23 cellular contexts compared by ENCODE assay signal in the genomic region with DNA sequence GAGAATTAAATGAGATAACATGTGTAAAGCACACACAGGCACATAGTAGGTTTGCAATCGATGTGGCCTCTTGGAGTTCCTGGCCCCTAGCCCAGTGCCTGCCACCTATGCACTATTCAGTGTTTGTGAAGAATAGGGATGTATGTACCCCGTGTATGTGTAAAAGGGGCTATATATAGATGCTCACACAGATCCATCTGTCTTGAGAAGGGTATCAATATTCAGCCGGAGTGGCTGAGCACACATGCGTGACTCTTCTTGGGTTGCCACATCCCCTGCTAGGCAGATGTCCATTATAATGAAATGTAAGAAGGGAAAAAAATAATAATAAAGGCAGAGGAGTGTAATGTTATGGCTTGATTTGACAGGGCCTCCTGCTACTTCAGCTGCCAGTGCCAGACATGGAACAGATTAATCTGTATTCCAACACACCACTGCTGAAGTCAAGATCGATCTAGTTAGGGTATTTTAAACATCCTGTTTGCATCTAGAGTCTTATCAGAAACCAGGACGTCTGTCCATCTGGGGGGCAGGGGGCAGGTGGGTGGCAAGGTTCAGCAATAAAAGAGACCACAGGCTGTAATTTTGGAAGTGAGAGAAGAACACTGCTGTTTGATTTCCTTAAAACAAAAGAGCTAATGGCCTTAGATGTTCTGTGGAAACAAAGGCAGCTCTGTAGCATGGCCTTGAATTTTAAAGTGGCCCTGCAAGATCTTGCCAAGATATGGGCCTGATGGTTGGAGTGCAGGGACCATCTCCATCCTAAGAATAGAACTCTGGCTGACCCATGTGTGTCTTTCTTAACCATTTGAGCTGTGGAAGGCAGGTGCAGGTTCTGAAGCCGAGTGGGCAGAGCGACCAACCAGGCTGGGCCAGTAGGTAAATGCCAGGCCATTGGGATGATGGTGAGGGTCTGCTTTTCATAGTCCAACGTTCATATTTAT.
DNase-seq lines count a peak whose midpoint lies in the region; ATAC-seq, FAIRE-seq and TF ChIP-seq lines count a peak whose summit lies in the region.
"Had no signal": no experiment of that assay in that cellular context is flagged by ENCODE, and none has a peak within 500 bp of the region (broad histone marks: within the 10 kb centered on the region; RNA-seq: fewer than 3 reads in every experiment).

No MANE protein-coding gene starts in this region.

- no peak for ATAC-seq in K562
- no peak for ATAC-seq in GM19328 (IDR thresholded peaks at IDR 0.05; ENCODE audit: unreplicated experiment)
- ATAC-seq: HCT116 had no signal

- intact Hi-C loops in K562 (cut with micrococcal nuclease) = no loop called here

- H3K9me3 ChIP-seq in K562 (replicated peaks; ENCODE audit: control insufficient read depth, insufficient read depth, low read depth, low read length) = no peaks in the 10 kb centered on the region
- H3K9me3 ChIP-seq: Peyer's patch had no signal

- no peak for DNase-seq in activated naive CD4-positive, alpha-beta T cell treated with anti-CD3 and anti-CD28 coated beads, Interleukin-2, amount 10 ng/mL, durations not matched to agents 7 days and 5 days
- DNase-seq in activated naive CD4-positive, alpha-beta T cell treated with Interleukin-2 at 50 U/mL for 16 hours = no peak
- DNase-seq in K562 (ENCODE audit: extremely low read depth in 1 of 4, low spot score in 3 of 4) (no peak), progenitor cell of endocrine pancreas (ENCODE audit: low spot score, unreplicated experiment) (no peak), superior temporal gyrus (ENCODE audit: extremely low spot score) (peak; percentile 7), NCI-H82 (lab: John Stamatoyannopoulos, UW) (no peak)
- DNase-seq in stimulated activated CD4-positive, alpha-beta T cell treated with anti-CD3 and anti-CD28 coated beads, Interleukin-1b, Interleukin-23, amount 100 ng/mL, for 48 hours = no peak
- DNase-seq: 8988T; Calu3; CD8-positive, alpha-beta memory T cell; GDM1; NCI-H1105 treated with DMSO at 0.1 percent for 48 hours; NCI-H2081 treated with DMSO at 0.1 percent for 48 hours; NCI-H2227 treated with DMSO at 0.1 percent for 48 hours; NCI-H510A treated with DMSO at 0.1 percent for 48 hours; NCI-H748 treated with DMSO at 0.1 percent for 48 hours; NK-92 treated with Interleukin-12 subunit alpha and Interleukin-12 subunit beta, amount 100 ng/mL, for 24 hours; Peyer's patch; T-helper 1 cell had no signal

- BruUV-seq in K562 (replicated peaks; lab: Mats Ljungman, UMichigan) = no TSS peak

- H3K36me3 Mint-ChIP-seq in activated naive CD4-positive, alpha-beta T cell treated with anti-CD3 and anti-CD28 coated beads, Interleukin-2, amount 10 ng/mL, durations not matched to agents 7 days and 5 days = no peaks in the 10 kb centered on the region
- H3K36me3 Mint-ChIP-seq in progenitor cell of endocrine pancreas (ENCODE audit: insufficient read depth) = no peaks in the 10 kb centered on the region

- no peak overlapping the region for H3K27ac ChIP-seq in K562 (ENCODE audit: extremely low read depth, low read depth, low read length)
- H3K27ac ChIP-seq: C4-2B, Peyer's patch had no signal

- H3K9me3 Mint-ChIP-seq in activated naive CD4-positive, alpha-beta T cell treated with anti-CD3 and anti-CD28 coated beads, Interleukin-2, amount 10 ng/mL, durations not matched to agents 7 days and 5 days = no peaks in the 10 kb centered on the region
- H3K9me3 Mint-ChIP-seq in progenitor cell of endocrine pancreas (ENCODE audit: low read depth) = no peaks in the 10 kb centered on the region
- H3K9me3 Mint-ChIP-seq: CD8-positive, alpha-beta memory T cell had no signal

- H3K27me3 Mint-ChIP-seq in activated naive CD4-positive, alpha-beta T cell treated with anti-CD3 and anti-CD28 coated beads, Interleukin-2, amount 10 ng/mL, durations not matched to agents 7 days and 5 days = no peaks in the 10 kb centered on the region
- no peaks in the 10 kb centered on the region for H3K27me3 Mint-ChIP-seq in progenitor cell of endocrine pancreas

- in situ Hi-C loops in K562 (cut with MboI) = no loop called here

- H4K20me1 ChIP-seq in K562 (replicated peaks; ENCODE audit: control insufficient read depth, insufficient read depth, low read length) = no peaks in the 10 kb centered on the region

- H3K4me1 Mint-ChIP-seq in activated naive CD4-positive, alpha-beta T cell treated with anti-CD3 and anti-CD28 coated beads, Interleukin-2, amount 10 ng/mL, durations not matched to agents 7 days and 5 days = no peaks in the 10 kb centered on the region
- peaks cover 11% of the 10 kb centered on the region for H3K4me1 Mint-ChIP-seq in progenitor cell of endocrine pancreas (ENCODE audit: low read depth)

- no peaks in the 10 kb centered on the region for H3K27me3 ChIP-seq in K562 (ENCODE audit: control insufficient read depth in 2 of 2, insufficient read depth in 2 of 2, low read length in 2 of 2)
- H3K27me3 ChIP-seq: Peyer's patch had no signal

- H3K4me3 Mint-ChIP-seq in activated naive CD4-positive, alpha-beta T cell treated with anti-CD3 and anti-CD28 coated beads, Interleukin-2, amount 10 ng/mL, durations not matched to agents 7 days and 5 days = no peak overlapping the region
- H3K4me3 Mint-ChIP-seq in progenitor cell of endocrine pancreas (ENCODE audit: low read depth) = no peak overlapping the region
- H3K4me3 Mint-ChIP-seq: CD8-positive, alpha-beta memory T cell had no signal

- H3K9me1 ChIP-seq in K562 (ENCODE audit: control insufficient read depth, insufficient read depth, low read length) = no peaks in the 10 kb centered on the region

- H2AFZ ChIP-seq in K562 (ENCODE audit: low read depth, low read length) = no peak overlapping the region

- no peak for TF ChIP-seq EP300 in K562 (IDR thresholded peaks at IDR 0.05; ENCODE audit: low read length)

- H3K9ac ChIP-seq in K562 (ENCODE audit: insufficient read depth in 1 of 2, low read depth in 2 of 2, low read length in 2 of 2) = no peak overlapping the region

- H3K27ac Mint-ChIP-seq in activated naive CD4-positive, alpha-beta T cell treated with anti-CD3 and anti-CD28 coated beads, Interleukin-2, amount 10 ng/mL, durations not matched to agents 7 days and 5 days = peak overlapping the region; percentile 63
- H3K27ac Mint-ChIP-seq in progenitor cell of endocrine pancreas = peak overlapping the region; percentile 65

- CTCF ChIA-PET in activated naive CD4-positive, alpha-beta T cell treated with anti-CD3 and anti-CD28 coated beads, Interleukin-2, amount 10 ng/mL, durations not matched to agents 7 days and 5 days (lab: Charles Lee) = no interaction called here
- CTCF ChIA-PET in K562 (lab: Yijun Ruan, JAX; ENCODE audit: low intra/inter-chr PET ratio) = no interaction called here

- TF ChIP-seq POLR2A in K562 (conservative IDR thresholded peaks at IDR 0.05) = no peak

- no peak overlapping the region for H3K4me3 ChIP-seq in K562
- H3K4me3 ChIP-seq: Peyer's patch had no signal

- peaks cover 3% of the 10 kb centered on the region; the same call in 1 of the 3 replicates for H3K36me3 ChIP-seq in K562 (ENCODE audit: control insufficient read depth, insufficient read depth, low read length)
- H3K36me3 ChIP-seq: Peyer's patch had no signal

- H3K4me1 ChIP-seq in K562 (replicated peaks in 1 of 2; ENCODE audit: control insufficient read depth in 2 of 2, insufficient read depth in 2 of 2, low read length in 2 of 2) = peaks cover 7 to 8% of the 10 kb centered on the region in 2 experiments; a peak in 3 of 5 replicates
- H3K4me1 ChIP-seq: Peyer's patch had no signal

- FAIRE-seq in K562 (lab: Jason Lieb, UNC) = no peak
- FAIRE-seq: H1 had no signal

- H3K79me2 ChIP-seq in K562 (ENCODE audit: control insufficient read depth, insufficient read depth, low read length) = no peaks in the 10 kb centered on the region

- TF ChIP-seq CTCF in K562 (IDR thresholded peaks at IDR 0.05 in 2 of 3, conservative IDR thresholded peaks at IDR 0.05 in 1 of 3; ENCODE audit: insufficient read depth in 2 of 3, low read depth in 1 of 3, low read length in 3 of 3) = no peak
- TF ChIP-seq CTCF in progenitor cell of endocrine pancreas (IDR thresholded peaks at IDR 0.05; ENCODE audit: unreplicated experiment) = no peak

- no peak for TF ChIP-seq RAD21 in K562 (CRISPR knock-in tag; conservative IDR thresholded peaks at IDR 0.05 in 1 of 2, IDR thresholded peaks at IDR 0.05 in 1 of 2)

- POLR2A ChIA-PET in K562 (lab: Yijun Ruan, JAX) = interaction anchor here (0.6 kb wide), 1 partner anchor 663 kb away, joined by 5 read pairs; no protein-coding TSS in a partner anchor

- no peak overlapping the region for H3K4me2 ChIP-seq in K562 (ENCODE audit: insufficient read depth, low read length)

- 36% methylated on average over 9 of the region's 9 CpGs for WGBS in K562 (ENCODE audit: insufficient coverage, low coverage, missing lambda C conversion rate)

TF ChIP-seq in K562, 482 proteins besides CTCF, POLR2A, EP300 and RAD21:
- TF ChIP-seq STAT5A (IDR thresholded peaks at IDR 0.05; ENCODE audit: borderline replicate concordance, low read length) (no peak), ZKSCAN1 (IDR thresholded peaks at IDR 0.05; ENCODE audit: low read depth, low read length) (0 out of 2 replicates have a peak, but pooled peaks have one; percentile 42), HEY1 (CRISPR knock-in tag; IDR thresholded peaks at IDR 0.05; ENCODE audit: borderline replicate concordance) (no peak)
